ENCODE assay signal across 7 cellular contexts in the genomic region with DNA sequence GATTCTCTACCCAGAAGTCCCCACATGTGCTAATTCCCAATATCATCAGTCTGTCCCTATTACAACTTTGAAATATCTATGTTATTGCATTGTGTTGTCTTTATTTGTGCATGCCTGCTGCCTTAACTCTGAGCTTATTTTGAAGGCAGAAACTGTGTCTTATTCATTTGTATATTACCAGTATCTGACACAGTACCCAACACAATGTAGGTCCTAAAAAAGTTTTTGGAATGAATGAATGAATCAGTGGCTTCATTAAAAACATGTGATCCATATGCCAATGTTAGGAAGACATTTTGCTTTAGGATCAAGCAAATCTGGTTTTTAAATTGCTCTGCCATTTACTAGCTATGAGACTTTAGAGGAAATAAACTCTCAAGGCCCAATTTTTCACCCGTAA.
"Had no signal": no experiment of that assay in that cellular context is flagged by ENCODE, and none has a peak within 500 bp of the region (broad histone marks: within the 10 kb centered on the region; RNA-seq: fewer than 3 reads in every experiment).

No MANE protein-coding gene starts in this region.

- H3K27ac ChIP-seq: HL-60, KMS-11 had no signal

- H3K4me3 ChIP-seq: K562 had no signal

- H3K4me2 ChIP-seq: KMS-11 had no signal

- H3K9ac ChIP-seq: KMS-11 had no signal

- DNase-seq: IMR-90, KBM-7, KG1 had no signal

- FAIRE-seq: HepG2, K562 had no signal

- ATAC-seq: HepG2, K562 had no signal
